14 cellular contexts compared by ENCODE assay signal in genomic region chr17:71970312-71970711, GRCh38.
DNase-seq lines count a peak whose midpoint lies in the region; ATAC-seq, FAIRE-seq and TF ChIP-seq lines count a peak whose summit lies in the region.
"Had no signal": no experiment of that assay in that cellular context is flagged by ENCODE, and none has a peak within 500 bp of the region (broad histone marks: within the 10 kb centered on the region; RNA-seq: fewer than 3 reads in every experiment).

No MANE protein-coding gene starts in this region.

- DNase-seq in COLO668 (lab: John Stamatoyannopoulos, UW; ENCODE audit: unreplicated experiment) (peak; percentile 9), HTR-8/SVneo (ENCODE audit: insufficient read length, low spot score) (peak; percentile 18), epithelial cell of proximal tubule (ENCODE audit: low read depth) (peak; percentile 49)
- no peak for DNase-seq in activated CD8-positive, alpha-beta T cell treated with anti-CD3 and anti-CD28 coated beads, Interleukin-2, amount 10 ng/mL, durations not matched to agents 7 days and 5 days
- no peak for DNase-seq in stimulated activated naive CD4-positive, alpha-beta T cell treated with Interleukin-2 at 50 U/mL for 16 hours (lab: John Stamatoyannopoulos, UW)
- DNase-seq: GOT3, NCI-H446, upper lobe of right lung had no signal

- peak; percentile 77 for FAIRE-seq in HTR-8/SVneo (lab: Jason Lieb, UNC)
- FAIRE-seq: endometrium had no signal

- POLR2A ChIA-PET in activated CD8-positive, alpha-beta T cell treated with anti-CD3 and anti-CD28 coated beads, Interleukin-2, amount 10 ng/mL, durations not matched to agents 7 days and 5 days (lab: Charles Lee), result no interaction called here

- H3K4me3 Mint-ChIP-seq in activated CD8-positive, alpha-beta T cell treated with anti-CD3 and anti-CD28 coated beads, Interleukin-2, amount 10 ng/mL, durations not matched to agents 7 days and 5 days, result no peak overlapping the region
- H3K4me3 Mint-ChIP-seq: natural killer cell treated with Interleukin-12 subunit alpha and Interleukin-12 subunit beta and Interleukin-15 and Interleukin-18, amount 100 ng/mL, for 72 hours had no signal

- peak; percentile 87 for ATAC-seq in GM19351 (IDR thresholded peaks at IDR 0.05; ENCODE audit: unreplicated experiment)
- ATAC-seq in activated CD8-positive, alpha-beta T cell treated with anti-CD3 and anti-CD28 coated beads, Interleukin-2, amount 10 ng/mL, durations not matched to agents 7 days and 5 days, result no peak
- no peak for ATAC-seq in GM19452 (IDR thresholded peaks at IDR 0.05; ENCODE audit: unreplicated experiment)
- no peak for ATAC-seq in HG02884 (IDR thresholded peaks at IDR 0.05; ENCODE audit: unreplicated experiment)
- ATAC-seq: natural killer cell treated with Interleukin-12 subunit alpha and Interleukin-12 subunit beta and Interleukin-15 and Interleukin-18, amount 100 ng/mL, for 72 hours; sciatic nerve; upper lobe of right lung had no signal

- peak; percentile 8 for TF ChIP-seq CTCF in epithelial cell of proximal tubule (conservative IDR thresholded peaks at IDR 0.05; ENCODE audit: low read depth, low read length)

- H3K27me3 Mint-ChIP-seq in activated CD8-positive, alpha-beta T cell treated with anti-CD3 and anti-CD28 coated beads, Interleukin-2, amount 10 ng/mL, durations not matched to agents 7 days and 5 days (ENCODE audit: low read depth), result no peaks in the 10 kb centered on the region
- H3K27me3 Mint-ChIP-seq: natural killer cell treated with Interleukin-12 subunit alpha and Interleukin-12 subunit beta and Interleukin-15 and Interleukin-18, amount 100 ng/mL, for 72 hours had no signal

- no peaks in the 10 kb centered on the region for H3K9me3 Mint-ChIP-seq in activated CD8-positive, alpha-beta T cell treated with anti-CD3 and anti-CD28 coated beads, Interleukin-2, amount 10 ng/mL, durations not matched to agents 7 days and 5 days (ENCODE audit: insufficient read depth)

- H3K36me3 Mint-ChIP-seq in activated CD8-positive, alpha-beta T cell treated with anti-CD3 and anti-CD28 coated beads, Interleukin-2, amount 10 ng/mL, durations not matched to agents 7 days and 5 days (ENCODE audit: low read depth), result no peaks in the 10 kb centered on the region
- H3K36me3 Mint-ChIP-seq: natural killer cell treated with Interleukin-12 subunit alpha and Interleukin-12 subunit beta and Interleukin-15 and Interleukin-18, amount 100 ng/mL, for 72 hours had no signal

- CTCF ChIA-PET in activated CD8-positive, alpha-beta T cell treated with anti-CD3 and anti-CD28 coated beads, Interleukin-2, amount 10 ng/mL, durations not matched to agents 7 days and 5 days (lab: Charles Lee), result no interaction called here

- H3K27ac Mint-ChIP-seq in activated CD8-positive, alpha-beta T cell treated with anti-CD3 and anti-CD28 coated beads, Interleukin-2, amount 10 ng/mL, durations not matched to agents 7 days and 5 days, result no peak overlapping the region
- H3K27ac Mint-ChIP-seq: natural killer cell treated with Interleukin-12 subunit alpha and Interleukin-12 subunit beta and Interleukin-15 and Interleukin-18, amount 100 ng/mL, for 72 hours had no signal

- no peaks in the 10 kb centered on the region for H3K4me1 Mint-ChIP-seq in activated CD8-positive, alpha-beta T cell treated with anti-CD3 and anti-CD28 coated beads, Interleukin-2, amount 10 ng/mL, durations not matched to agents 7 days and 5 days (ENCODE audit: low read depth)

- no peak overlapping the region for H3K4me3 ChIP-seq in epithelial cell of proximal tubule (ENCODE audit: low read depth, low read length)
- H3K4me3 ChIP-seq: upper lobe of right lung had no signal

Comparison
In these comparisons a context has a peak if more than half of its experiments do, and no peak if none do; other contexts are left out.
1. DNase-seq: peak in COLO668 (single experiment), HTR-8/SVneo (single experiment) and epithelial cell of proximal tubule (single experiment); none in activated CD8-positive, alpha-beta T cell treated with anti-CD3 and anti-CD28 coated beads, Interleukin-2, amount 10 ng/mL, durations not matched to agents 7 days and 5 days (single experiment) and stimulated activated naive CD4-positive, alpha-beta T cell treated with Interleukin-2 at 50 U/mL for 16 hours (single experiment).